ENCODE assay signal across 8 cellular contexts in genomic region chr1:211352985-211353515, GRCh38. TPM values are rescaled to one million over a fixed set of nuclear protein-coding genes. Genes with fewer than 3 reads are reported as not detected.
DNase-seq lines count a peak whose midpoint lies in the region; ATAC-seq lines count a peak whose summit lies in the region.

No MANE protein-coding gene starts in this region.

- DNase-seq in AML-193 (lab: John Stamatoyannopoulos, UW), result peak; percentile 25 to 46
- peak; percentile 11 to 29 for DNase-seq in SHP77 (lab: John Stamatoyannopoulos, UW)
- DNase-seq in left colon, result peak in 1 of 2 donors; percentile 73
- DNase-seq in stimulated activated naive CD4-positive, alpha-beta T cell (lab: John Stamatoyannopoulos, UW), result peak in 5 of 6 experiments; percentile 10 to 45 (median 29)
- no peak for DNase-seq in 8988T

- peaks cover 91% of the 10 kb centered on the region for H3K4me1 Mint-ChIP-seq in activated naive CD4-positive, alpha-beta T cell treated with anti-CD3 and anti-CD28 coated beads, Interleukin-2, amount 50 U/mL, for 24 hours

- H3K4me3 Mint-ChIP-seq in activated naive CD4-positive, alpha-beta T cell treated with anti-CD3 and anti-CD28 coated beads, Interleukin-2, amount 50 U/mL, for 24 hours, result peak overlapping the region; percentile 68

- intact Hi-C loops in left colon (cut with DNase I, micrococcal nuclease), result no loop called here

- H3K27ac Mint-ChIP-seq in activated naive CD4-positive, alpha-beta T cell treated with anti-CD3 and anti-CD28 coated beads, Interleukin-2, amount 50 U/mL, for 24 hours, result peak overlapping the region; percentile 92

- no peaks in the 10 kb centered on the region for H3K27me3 Mint-ChIP-seq in activated naive CD4-positive, alpha-beta T cell treated with anti-CD3 and anti-CD28 coated beads, Interleukin-2, amount 50 U/mL, for 24 hours

- ATAC-seq in GM18867 (IDR thresholded peaks at IDR 0.05; ENCODE audit: unreplicated experiment) (peak; percentile 85), HG03060 (IDR thresholded peaks at IDR 0.05; ENCODE audit: low read depth, unreplicated experiment) (peak; percentile 51), left colon (peak; percentile 76)

- H3K36me3 Mint-ChIP-seq in activated naive CD4-positive, alpha-beta T cell treated with anti-CD3 and anti-CD28 coated beads, Interleukin-2, amount 50 U/mL, for 24 hours, result peaks cover 15% of the 10 kb centered on the region

- no peaks in the 10 kb centered on the region for H3K9me3 Mint-ChIP-seq in activated naive CD4-positive, alpha-beta T cell treated with anti-CD3 and anti-CD28 coated beads, Interleukin-2, amount 50 U/mL, for 24 hours

RNA-seq across cellular contexts. Expression of gene TRAF5, which starts 26.4 kb away (rescaled TPM):
- 10 to 100 TPM; 15.0 to 16.2 TPM for total RNA-seq in left colon
